Comparison of ENCODE assay signal across 12 cellular contexts in the genomic region with DNA sequence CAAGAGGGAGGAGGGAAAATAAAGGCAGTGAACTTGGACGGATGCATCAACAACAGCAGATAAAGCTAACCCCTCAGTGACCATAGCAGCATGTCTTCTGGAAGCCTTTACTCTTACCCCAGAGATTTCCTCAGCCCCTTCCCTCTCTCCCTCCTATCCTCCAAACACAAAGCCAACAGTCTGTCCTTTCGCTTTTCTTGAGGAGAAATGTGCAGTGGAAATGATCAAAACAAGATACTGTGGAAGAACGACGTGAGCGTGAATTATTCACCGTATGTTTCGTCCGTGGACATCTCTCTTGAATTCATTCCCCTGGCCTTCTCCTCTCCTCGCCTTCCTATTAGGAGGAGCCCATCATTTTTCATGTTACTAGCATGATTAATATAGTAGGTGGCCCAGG. TPM values are rescaled to one million over a fixed set of nuclear protein-coding genes. Genes with fewer than 3 reads are reported as not detected.
DNase-seq lines count a peak whose midpoint lies in the region; ATAC-seq and TF ChIP-seq lines count a peak whose summit lies in the region.
"Had no signal": no experiment of that assay in that cellular context is flagged by ENCODE, and none has a peak within 500 bp of the region (broad histone marks: within the 10 kb centered on the region; RNA-seq: fewer than 3 reads in every experiment).

No MANE protein-coding gene starts in this region.

- H3K4me3 ChIP-seq in OCI-LY7 (ENCODE audit: low read depth, low read length, poor library complexity, severe bottlenecking) (no peak overlapping the region), fibroblast of mammary gland (ENCODE audit: control insufficient read depth, low read depth, low read length) (peak overlapping the region; percentile 45), skin epidermis (peak overlapping the region in 1 of 7 experiments; percentile 12), left lung (no peak overlapping the region)
- H3K4me3 ChIP-seq: cardiac muscle cell had no signal

- ATAC-seq in GM18873 (IDR thresholded peaks at IDR 0.05; ENCODE audit: low FRiP score, unreplicated experiment): no peak
- no peak for ATAC-seq in left lung

- H3K4me2 ChIP-seq in OCI-LY7 (ENCODE audit: low read length): no peak overlapping the region

- no peak for DNase-seq in activated T-cell treated with anti-CD3 and anti-CD28 coated beads, Interleukin-2, amount 50 U/mL, for 24 hours
- DNase-seq in activated T-cell treated with anti-CD3 and anti-CD28 coated beads for 4 hours (no peak), OCI-LY7 (ENCODE audit: low spot score) (no peak), fibroblast of mammary gland (ENCODE audit: low read depth) (peak; percentile 34), SW 1271 (lab: John Stamatoyannopoulos, UW) (no peak), left lung (no peak)
- DNase-seq: NCI-H187 treated with DMSO at 0.1 percent for 48 hours; stimulated activated CD4-positive, alpha-beta T cell treated with anti-CD3 and anti-CD28 coated beads, Interleukin-4, amount 100 ng/mL, for 4 hours; testis had no signal

- peaks cover 4% of the 10 kb centered on the region for H3K9me3 Mint-ChIP-seq in activated T-cell treated with anti-CD3 and anti-CD28 coated beads, Interleukin-2, amount 50 U/mL, for 24 hours

- CTCF ChIA-PET in OCI-LY7 (lab: Charles Lee; ENCODE audit: unreplicated experiment): no interaction called here

- H3K4me3 Mint-ChIP-seq in activated T-cell treated with anti-CD3 and anti-CD28 coated beads, Interleukin-2, amount 50 U/mL, for 24 hours: peak overlapping the region; percentile 33

- TF ChIP-seq CTCF in OCI-LY7 (conservative IDR thresholded peaks at IDR 0.05; ENCODE audit: low read length) (no peak), fibroblast of mammary gland (conservative IDR thresholded peaks at IDR 0.05; ENCODE audit: control insufficient read depth, insufficient read depth, low read depth, low read length) (no peak), left lung (IDR thresholded peaks at IDR 0.05) (no peak)

- H3K4me1 Mint-ChIP-seq in activated T-cell treated with anti-CD3 and anti-CD28 coated beads, Interleukin-2, amount 50 U/mL, for 24 hours (ENCODE audit: low read depth): peaks cover 67% of the 10 kb centered on the region

- intact Hi-C loops in OCI-LY7 (cut with micrococcal nuclease; ENCODE audit: unreplicated experiment): no loop called here
- intact Hi-C loops in left lung (cut with DNase I): no loop called here

- TSS peak; percentile 89 for BruUV-seq in OCI-LY7 (replicated peaks; lab: Mats Ljungman, UMichigan)

- H3K36me3 ChIP-seq in OCI-LY7 (ENCODE audit: insufficient read depth, low read length) (no peaks in the 10 kb centered on the region; the same call in 1 of the 2 replicates), left lung (no peaks in the 10 kb centered on the region)
- H3K36me3 ChIP-seq: cardiac muscle cell had no signal

- POLR2A ChIA-PET in OCI-LY7 (lab: Charles Lee): interaction anchor here (0.7 to 0.9 kb wide), 3 partner anchors 8 to 558 kb away, joined by 3 to 5 read pairs (median 3); no protein-coding TSS in a partner anchor

- H3K79me2 ChIP-seq in OCI-LY7 (ENCODE audit: insufficient read depth, low read depth, low read length): no peaks in the 10 kb centered on the region

- no peaks in the 10 kb centered on the region for H3K9me3 ChIP-seq in OCI-LY7 (ENCODE audit: low read length)
- H3K9me3 ChIP-seq in left lung: no peaks in the 10 kb centered on the region
- H3K9me3 ChIP-seq: testis had no signal

- H3K4me1 ChIP-seq in OCI-LY7 (ENCODE audit: insufficient read depth, low read length, poor library complexity, severe bottlenecking) (peaks cover 15% of the 10 kb centered on the region), left lung (peaks cover 7 to 52% of the 10 kb centered on the region in 2 donors)

- H4K20me1 ChIP-seq in OCI-LY7 (ENCODE audit: insufficient read depth, low read length): no peaks in the 10 kb centered on the region

- H3K27ac Mint-ChIP-seq in activated T-cell treated with anti-CD3 and anti-CD28 coated beads, Interleukin-2, amount 50 U/mL, for 24 hours: no peak overlapping the region

- peaks cover 99 to 100% of the 10 kb centered on the region in 2 donors for H3K27me3 ChIP-seq in left lung
- H3K27me3 ChIP-seq: testis had no signal

- no peaks in the 10 kb centered on the region for H3K9me2 ChIP-seq in OCI-LY7 (ENCODE audit: insufficient read depth, low read length)

- peaks cover 94% of the 10 kb centered on the region for H3K27me3 Mint-ChIP-seq in activated T-cell treated with anti-CD3 and anti-CD28 coated beads, Interleukin-2, amount 50 U/mL, for 24 hours

- no peak overlapping the region for H3K27ac ChIP-seq in OCI-LY7 (ENCODE audit: low read depth, low read length, poor library complexity, severe bottlenecking)
- peak overlapping the region in 12 of 21 experiments; percentile 1 to 86 (median 66) for H3K27ac ChIP-seq in skin epidermis
- H3K27ac ChIP-seq in left lung: no peak overlapping the region
- H3K27ac ChIP-seq: cardiac muscle cell, testis had no signal

- no peaks in the 10 kb centered on the region for H3K36me3 Mint-ChIP-seq in activated T-cell treated with anti-CD3 and anti-CD28 coated beads, Interleukin-2, amount 50 U/mL, for 24 hours (ENCODE audit: low read depth)

- no peak overlapping the region for H2AFZ ChIP-seq in OCI-LY7 (ENCODE audit: low read length)

RNA-seq across cellular contexts. Expression of a gene that starts 8.5 kb away (rescaled TPM):
- 5.6 and 6.4 TPM in 2 replicates for total RNA-seq in OCI-LY7 (2014; rRNA removed; shearing (Covaris generic))
- 14.1 and 24.8 TPM in 2 replicates for total RNA-seq in OCI-LY7 (2022)
- 10 to 100 TPM in 1 of 2 donors, 1 to 10 TPM in 1; 6.5 to 12.9 TPM for total RNA-seq in left lung

Comparison
In these comparisons a context has a peak if more than half of its experiments do, and no peak if none do; other contexts are left out.
1. H3K27ac ChIP-seq: peak in skin epidermis (12 of 21); none in OCI-LY7 (single experiment) and left lung (0 of 2).